ENCODE assay signal across 10 cellular contexts in genomic region chr14:26216797-26217196, GRCh38.
"Had no signal": no experiment of that assay in that cellular context is flagged by ENCODE, and none has a peak within 500 bp of the region (broad histone marks: within the 10 kb centered on the region; RNA-seq: fewer than 3 reads in every experiment).

No MANE protein-coding gene starts in this region.

- FAIRE-seq: H54, HepG2 had no signal

- H3K27me3 Mint-ChIP-seq: IgD-negative memory B cell had no signal

- H2AFZ ChIP-seq: GM23248 had no signal

- H3K27ac ChIP-seq: GM23248, HL-60, KMS-11 had no signal

- H3K9me3 Mint-ChIP-seq: H9 had no signal

- H3K9ac ChIP-seq: GM23248, KMS-11 had no signal

- H3K4me2 ChIP-seq: KMS-11 had no signal

- H3K36me3 Mint-ChIP-seq: IgD-negative memory B cell had no signal

- H3K4me1 Mint-ChIP-seq: IgD-negative memory B cell had no signal

- ATAC-seq: HepG2 had no signal

- DNase-seq: GM23248, GOT3, H9, HCEC 1CT, KBM-7 had no signal

- H3K27ac Mint-ChIP-seq: H9, IgD-negative memory B cell had no signal

- H3K4me3 ChIP-seq: GM23248 had no signal

- H3K4me3 Mint-ChIP-seq: H9, IgD-negative memory B cell had no signal
